In genomic region chr4:11691236-11691635, GRCh38 we compare ENCODE assay signal across 31 cellular contexts.
"Had no signal": no experiment of that assay in that cellular context is flagged by ENCODE, and none has a peak within 500 bp of the region (broad histone marks: within the 10 kb centered on the region; RNA-seq: fewer than 3 reads in every experiment).

No MANE protein-coding gene starts in this region.

- H3K4me1 Mint-ChIP-seq: activated CD4-positive, alpha-beta T cell treated with anti-CD3 and anti-CD28 coated beads for 36 hours; activated CD4-positive, alpha-beta T cell treated with anti-CD3 and anti-CD28 coated beads, Interleukin-2, amount 10 ng/mL, durations not matched to agents 24 days and 14 days; activated CD8-positive, alpha-beta memory T cell treated with anti-CD3 and anti-CD28 coated beads, Interleukin-2, amount 10 ng/mL, durations not matched to agents 7 days and 5 days; activated naive CD4-positive, alpha-beta T cell treated with anti-CD3 and anti-CD28 coated beads, Interleukin-2, amount 50 U/mL, for 24 hours; activated naive CD8-positive, alpha-beta T cell treated with anti-CD3 and anti-CD28 coated beads for 36 hours; activated naive CD8-positive, alpha-beta T cell treated with anti-CD3 and anti-CD28 coated beads, Interleukin-2, amount 50 U/mL, for 24 hours had no signal

- H3K4me3 ChIP-seq: adrenal gland, body of pancreas had no signal

- H3K4me1 ChIP-seq: body of pancreas had no signal

- H3K9me3 ChIP-seq: adrenal gland, body of pancreas had no signal

- H3K27ac ChIP-seq: adrenal gland, body of pancreas had no signal

- H3K27me3 Mint-ChIP-seq: activated CD4-positive, alpha-beta T cell treated with anti-CD3 and anti-CD28 coated beads, Interleukin-2, amount 10 ng/mL, durations not matched to agents 24 days and 14 days; activated CD8-positive, alpha-beta memory T cell treated with anti-CD3 and anti-CD28 coated beads, Interleukin-2, amount 10 ng/mL, durations not matched to agents 7 days and 5 days had no signal

- H3K27ac Mint-ChIP-seq: activated CD4-positive, alpha-beta memory T cell treated with anti-CD3 and anti-CD28 coated beads for 36 hours; activated CD4-positive, alpha-beta T cell treated with anti-CD3 and anti-CD28 coated beads for 36 hours; activated CD4-positive, alpha-beta T cell treated with anti-CD3 and anti-CD28 coated beads, Interleukin-2, amount 10 ng/mL, durations not matched to agents 24 days and 14 days; activated CD8-positive, alpha-beta memory T cell treated with anti-CD3 and anti-CD28 coated beads, Interleukin-2, amount 10 ng/mL, durations not matched to agents 7 days and 5 days; activated CD8-positive, alpha-beta T cell treated with anti-CD3 and anti-CD28 coated beads, Interleukin-2, amount 10 ng/mL, durations not matched to agents 7 days and 5 days; activated naive CD4-positive, alpha-beta T cell treated with anti-CD3 and anti-CD28 coated beads for 36 hours; activated naive CD4-positive, alpha-beta T cell treated with anti-CD3 and anti-CD28 coated beads, Interleukin-2, amount 50 U/mL, for 24 hours; activated naive CD8-positive, alpha-beta T cell treated with anti-CD3 and anti-CD28 coated beads for 36 hours; activated naive CD8-positive, alpha-beta T cell treated with anti-CD3 and anti-CD28 coated beads, Interleukin-2, amount 50 U/mL, for 24 hours; activated T-helper 1 cell treated with anti-CD3 and anti-CD28 coated beads, Interleukin-12 subunit alpha, Interleukin-12 subunit beta, Interleukin-2, Interleukin-4 antibody, amounts not matched to agents 30 ng/mL and 10 ng/mL and 1 ng/mL, durations not matched to agents 14 hours and 24 hours and 36 hours; activated T-helper 2 cell treated with anti-CD3 and anti-CD28 coated beads, Interferon-gamma antibody, Interleukin-2, Interleukin-4, amounts not matched to agents 10 μg/mL and 5 μg/mL and 100 μg/mL, durations not matched to agents 14 hours and 24 hours and 36 hours had no signal

- H3K27me3 ChIP-seq: adrenal gland, body of pancreas had no signal

- ATAC-seq: activated CD4-positive, alpha-beta T cell treated with anti-CD3 and anti-CD28 coated beads for 36 hours; activated CD8-positive, alpha-beta memory T cell treated with anti-CD3 and anti-CD28 coated beads, Interleukin-2, amount 10 ng/mL, durations not matched to agents 7 days and 5 days; activated CD8-positive, alpha-beta T cell treated with anti-CD3 and anti-CD28 coated beads, Interleukin-2, amount 10 ng/mL, durations not matched to agents 7 days and 5 days; activated naive CD8-positive, alpha-beta T cell treated with anti-CD3 and anti-CD28 coated beads, Interleukin-2, amount 50 U/mL, for 24 hours; body of pancreas; esophagus mucosa had no signal

- FAIRE-seq: colon, endometrium, frontal cortex had no signal

- DNase-seq: activated CD4-positive, alpha-beta memory T cell treated with anti-CD3 and anti-CD28 coated beads for 36 hours; activated CD4-positive, alpha-beta T cell treated with anti-CD3 and anti-CD28 coated beads for 36 hours; activated CD4-positive, alpha-beta T cell treated with anti-CD3 and anti-CD28 coated beads, Interleukin-2, amount 10 ng/mL, durations not matched to agents 24 days and 14 days; activated CD4-positive, CD25-positive, alpha-beta regulatory T cell; activated CD4-positive, CD25-positive, alpha-beta regulatory T cell treated with anti-CD3 and anti-CD28 coated beads, Interleukin-2, amount 50 U/mL, for 72 hours; activated CD8-positive, alpha-beta memory T cell treated with anti-CD3 and anti-CD28 coated beads, Interleukin-2, amount 10 ng/mL, durations not matched to agents 7 days and 5 days; activated CD8-positive, alpha-beta memory T cell treated with anti-CD3 and anti-CD28 coated beads, Interleukin-2, amount 50 U/mL, for 4 hours; activated CD8-positive, alpha-beta T cell treated with anti-CD3 and anti-CD28 coated beads, Interleukin-2, amount 10 ng/mL, durations not matched to agents 7 days and 5 days; activated effector memory CD4-positive, alpha-beta T cell treated with anti-CD3 and anti-CD28 coated beads, Interleukin-2, amount 50 U/mL, for 16 hours; activated naive CD4-positive, alpha-beta T cell treated with anti-CD3 and anti-CD28 coated beads for 36 hours; activated naive CD8-positive, alpha-beta T cell treated with anti-CD3 and anti-CD28 coated beads for 36 hours; activated naive CD8-positive, alpha-beta T cell treated with anti-CD3 and anti-CD28 coated beads, Interleukin-2, amount 50 U/mL, for 24 hours; activated T-cell treated with anti-CD3 and anti-CD28 coated beads, Interleukin-2, amount 50 U/mL, for 1 hour; activated T-cell treated with anti-CD3 and anti-CD28 coated beads, Interleukin-2, amount 50 U/mL, for 48 hours; adrenal gland; amygdala; aorta; body of pancreas; caudate nucleus; cortex of kidney; effector CD8-positive, alpha-beta T cell; foreskin fibroblast; glutamatergic neuron; T-helper 2 cell had no signal

- H3K4me3 Mint-ChIP-seq: activated CD4-positive, alpha-beta memory T cell treated with anti-CD3 and anti-CD28 coated beads for 36 hours; activated CD4-positive, alpha-beta T cell treated with anti-CD3 and anti-CD28 coated beads for 36 hours; activated CD4-positive, alpha-beta T cell treated with anti-CD3 and anti-CD28 coated beads, Interleukin-2, amount 10 ng/mL, durations not matched to agents 24 days and 14 days; activated CD8-positive, alpha-beta memory T cell treated with anti-CD3 and anti-CD28 coated beads, Interleukin-2, amount 10 ng/mL, durations not matched to agents 7 days and 5 days; activated CD8-positive, alpha-beta T cell treated with anti-CD3 and anti-CD28 coated beads, Interleukin-2, amount 10 ng/mL, durations not matched to agents 7 days and 5 days; activated naive CD4-positive, alpha-beta T cell treated with anti-CD3 and anti-CD28 coated beads for 36 hours; activated naive CD4-positive, alpha-beta T cell treated with anti-CD3 and anti-CD28 coated beads, Interleukin-2, amount 50 U/mL, for 24 hours; activated naive CD8-positive, alpha-beta T cell treated with anti-CD3 and anti-CD28 coated beads for 36 hours; activated naive CD8-positive, alpha-beta T cell treated with anti-CD3 and anti-CD28 coated beads, Interleukin-2, amount 50 U/mL, for 24 hours; activated T-helper 1 cell treated with anti-CD3 and anti-CD28 coated beads, Interleukin-12 subunit alpha, Interleukin-12 subunit beta, Interleukin-2, Interleukin-4 antibody, amounts not matched to agents 30 ng/mL and 10 ng/mL and 1 ng/mL, durations not matched to agents 14 hours and 24 hours and 36 hours had no signal

- H3K9me3 Mint-ChIP-seq: activated CD4-positive, alpha-beta T cell treated with anti-CD3 and anti-CD28 coated beads, Interleukin-2, amount 10 ng/mL, durations not matched to agents 24 days and 14 days; activated T-helper 2 cell treated with anti-CD3 and anti-CD28 coated beads, Interferon-gamma antibody, Interleukin-2, Interleukin-4, amounts not matched to agents 10 μg/mL and 5 μg/mL and 100 μg/mL, durations not matched to agents 14 hours and 24 hours and 36 hours had no signal

- H3K36me3 Mint-ChIP-seq: activated CD4-positive, alpha-beta memory T cell treated with anti-CD3 and anti-CD28 coated beads for 36 hours; activated CD8-positive, alpha-beta memory T cell treated with anti-CD3 and anti-CD28 coated beads, Interleukin-2, amount 10 ng/mL, durations not matched to agents 7 days and 5 days; activated naive CD4-positive, alpha-beta T cell treated with anti-CD3 and anti-CD28 coated beads, Interleukin-2, amount 50 U/mL, for 24 hours; activated naive CD8-positive, alpha-beta T cell treated with anti-CD3 and anti-CD28 coated beads for 36 hours had no signal

- H3K36me3 ChIP-seq: adrenal gland had no signal
